In genomic region chr19:8654591-8655339, GRCh38 we compare ENCODE assay signal across 8 cellular contexts. TPM values are rescaled to one million over a fixed set of nuclear protein-coding genes. Genes with fewer than 3 reads are reported as not detected.
A peak's percentile ranks its signal among the peaks of the same experiment; 100 is the strongest.
DNase-seq lines count a peak whose midpoint lies in the region; ATAC-seq and TF ChIP-seq lines count a peak whose summit lies in the region.

No MANE protein-coding gene starts in this region.

- peak overlapping the region; percentile 40 to 63 for H3K4me3 ChIP-seq in mucosa of rectum (ENCODE audit: low read length in 2 of 2)

- DNase-seq in NCI-H146 (lab: John Stamatoyannopoulos, UW) (peak; percentile 3), NCI-H146 treated with DMSO at 0.1 percent for 48 hours (lab: John Stamatoyannopoulos, UW; ENCODE audit: unreplicated experiment) (no peak), NCI-H2196 treated with DMSO at 0.1 percent for 48 hours (lab: John Stamatoyannopoulos, UW; ENCODE audit: unreplicated experiment) (peak; percentile 9)
- DNase-seq in activated CD8-positive, alpha-beta T cell treated with anti-CD3 and anti-CD28 coated beads for 36 hours: peak; percentile 77
- DNase-seq in effector CD8-positive, alpha-beta T cell (lab: John Stamatoyannopoulos, UW): peak; percentile 51
- peak; percentile 40 to 59 for DNase-seq in stimulated activated CD8-positive, alpha-beta memory T cell treated with anti-CD3 and anti-CD28 coated beads, Interleukin-7, amount 100 ng/mL, for 4 hours (ENCODE audit: low read depth in 2 of 2)

- no peak overlapping the region for H3K27ac ChIP-seq in mucosa of rectum (ENCODE audit: low read depth in 2 of 2, low read length in 2 of 2)

- CTCF ChIA-PET in activated CD8-positive, alpha-beta T cell treated with anti-CD3 and anti-CD28 coated beads for 36 hours (lab: Charles Lee): interaction anchor here (0.6 to 4.4 kb wide), 28 partner anchors 9 to 334 kb away, joined by 3 to 93 read pairs (median 4); partner anchors contain the start of gene ACTL9

- H3K36me3 Mint-ChIP-seq in activated CD8-positive, alpha-beta T cell treated with anti-CD3 and anti-CD28 coated beads for 36 hours (ENCODE audit: low read depth): no peaks in the 10 kb centered on the region

- peak overlapping the region in 1 of 2 donors; percentile 41 for H3K9ac ChIP-seq in mucosa of rectum (ENCODE audit: low read depth in 1 of 2, low read length in 2 of 2)

- ATAC-seq in activated CD8-positive, alpha-beta T cell treated with anti-CD3 and anti-CD28 coated beads for 36 hours: peak; percentile 86
- ATAC-seq in GM19324 (IDR thresholded peaks at IDR 0.05; ENCODE audit: low FRiP score, unreplicated experiment): no peak

- H3K27me3 ChIP-seq in mucosa of rectum (ENCODE audit: control insufficient read depth in 2 of 2, insufficient read depth in 2 of 2, low read length in 2 of 2): peaks cover 0 to 2% of the 10 kb centered on the region in 2 donors

- no peaks in the 10 kb centered on the region for H3K9me3 Mint-ChIP-seq in activated CD8-positive, alpha-beta T cell treated with anti-CD3 and anti-CD28 coated beads for 36 hours

- no peak overlapping the region for H3K4me3 Mint-ChIP-seq in activated CD8-positive, alpha-beta T cell treated with anti-CD3 and anti-CD28 coated beads for 36 hours

- intact Hi-C loops in activated CD8-positive, alpha-beta T cell treated with anti-CD3 and anti-CD28 coated beads for 36 hours (cut with micrococcal nuclease): loop anchor here (2.0 kb wide), 1 partner anchor 40 kb away; no protein-coding TSS in a partner anchor

- no peaks in the 10 kb centered on the region for H3K36me3 ChIP-seq in mucosa of rectum (ENCODE audit: control insufficient read depth in 2 of 2, insufficient read depth in 2 of 2, low read length in 2 of 2)

- H3K9me3 ChIP-seq in mucosa of rectum (ENCODE audit: control insufficient read depth in 2 of 2, low read length in 2 of 2): no peaks in the 10 kb centered on the region

- no peak overlapping the region for H3K27ac Mint-ChIP-seq in activated CD8-positive, alpha-beta T cell treated with anti-CD3 and anti-CD28 coated beads for 36 hours

- H3K27me3 Mint-ChIP-seq in activated CD8-positive, alpha-beta T cell treated with anti-CD3 and anti-CD28 coated beads for 36 hours: no peaks in the 10 kb centered on the region

- H3K4me1 Mint-ChIP-seq in activated CD8-positive, alpha-beta T cell treated with anti-CD3 and anti-CD28 coated beads for 36 hours (ENCODE audit: low read depth): peaks cover 17% of the 10 kb centered on the region

- peak; percentile 98 for TF ChIP-seq CTCF in activated CD8-positive, alpha-beta T cell treated with anti-CD3 and anti-CD28 coated beads for 36 hours (IDR thresholded peaks at IDR 0.05)

- POLR2A ChIA-PET in activated CD8-positive, alpha-beta T cell treated with anti-CD3 and anti-CD28 coated beads for 36 hours (lab: Charles Lee): interaction anchor here (1.0 to 1.3 kb wide), 2 partner anchors 11 to 39 kb away, joined by 6 read pairs; no protein-coding TSS in a partner anchor

- peaks cover 0 to 2% of the 10 kb centered on the region in 2 donors for H3K4me1 ChIP-seq in mucosa of rectum (ENCODE audit: control insufficient read depth in 2 of 2, insufficient read depth in 2 of 2, low read length in 2 of 2)

RNA-seq across cellular contexts. Expression of gene NFILZ, which starts 24.3 kb away (rescaled TPM):
- not detected for total RNA-seq in activated CD8-positive, alpha-beta T cell treated with anti-CD3 and anti-CD28 coated beads for 36 hours

RNA-seq across cellular contexts. Expression of gene ACTL9, which starts 43.8 kb away (rescaled TPM):
- not detected for total RNA-seq in activated CD8-positive, alpha-beta T cell treated with anti-CD3 and anti-CD28 coated beads for 36 hours

RNA-seq across cellular contexts. Expression of gene ADAMTS10, which starts 44.2 kb away (rescaled TPM):
- total RNA-seq in activated CD8-positive, alpha-beta T cell treated with anti-CD3 and anti-CD28 coated beads for 36 hours: 1 to 10 TPM; 3.7 to 4.0 TPM
